Comparison of ENCODE assay signal across 21 cellular contexts in genomic region chr1:12246584-12246983, GRCh38. TPM values are rescaled to one million over a fixed set of nuclear protein-coding genes. Genes with fewer than 3 reads are reported as not detected.
DNase-seq lines count a peak whose midpoint lies in the region; ATAC-seq and TF ChIP-seq lines count a peak whose summit lies in the region.
"Had no signal": no experiment of that assay in that cellular context is flagged by ENCODE, and none has a peak within 500 bp of the region (broad histone marks: within the 10 kb centered on the region; RNA-seq: fewer than 3 reads in every experiment).

No MANE protein-coding gene starts in this region.

- intact Hi-C loops in activated naive CD4-positive, alpha-beta T cell treated with anti-CD3 and anti-CD28 coated beads for 36 hours (cut with micrococcal nuclease) = no loop called here
- intact Hi-C loops in psoas muscle (cut with DNase I) = loop anchor here in 1 of 2 donors (5.0 kb wide), 1 partner anchor 41 kb away; no protein-coding TSS in a partner anchor

- H3K4me3 ChIP-seq in psoas muscle (no peak overlapping the region), thoracic aorta (no peak overlapping the region)
- H3K4me3 ChIP-seq: A549; BLaER1 treated with 17β-estradiol and CSF1 and Interleukin-3, amounts not matched to agents 10 nM and 100 nM; GM12878 had no signal

- no peak overlapping the region for H3K4me3 Mint-ChIP-seq in activated naive CD4-positive, alpha-beta T cell treated with anti-CD3 and anti-CD28 coated beads, Interleukin-2, amount 10 ng/mL, durations not matched to agents 7 days and 5 days
- H3K4me3 Mint-ChIP-seq in activated naive CD4-positive, alpha-beta T cell treated with anti-CD3 and anti-CD28 coated beads for 36 hours = no peak overlapping the region
- H3K4me3 Mint-ChIP-seq: B cell; CD4-positive, CD25-positive, alpha-beta regulatory T cell; CD8-positive, alpha-beta memory T cell; H9 had no signal

- peak overlapping the region; percentile 42 for H3K27ac Mint-ChIP-seq in activated naive CD4-positive, alpha-beta T cell treated with anti-CD3 and anti-CD28 coated beads, Interleukin-2, amount 10 ng/mL, durations not matched to agents 7 days and 5 days
- H3K27ac Mint-ChIP-seq in activated naive CD4-positive, alpha-beta T cell treated with anti-CD3 and anti-CD28 coated beads for 36 hours = no peak overlapping the region
- H3K27ac Mint-ChIP-seq: B cell had no signal

- H3K27ac ChIP-seq in psoas muscle = no peak overlapping the region
- peak overlapping the region; percentile 2 to 4 for H3K27ac ChIP-seq in thoracic aorta
- H3K27ac ChIP-seq: 22Rv1; A549; BLaER1 treated with 17β-estradiol and CSF1 and Interleukin-3, amounts not matched to agents 10 nM and 100 nM; HL-60 had no signal

- WGBS in psoas muscle, 3 donors = 29 to 58% (median 43%) methylated on average over 6 of the region's 6 CpGs

- no peaks in the 10 kb centered on the region for H3K9me3 ChIP-seq in psoas muscle
- no peaks in the 10 kb centered on the region for H3K9me3 ChIP-seq in thoracic aorta
- H3K9me3 ChIP-seq: A549; BLaER1 treated with 17β-estradiol and CSF1 and Interleukin-3, amounts not matched to agents 10 nM and 100 nM had no signal

- H3K4me1 Mint-ChIP-seq in activated naive CD4-positive, alpha-beta T cell treated with anti-CD3 and anti-CD28 coated beads, Interleukin-2, amount 10 ng/mL, durations not matched to agents 7 days and 5 days = no peaks in the 10 kb centered on the region
- no peaks in the 10 kb centered on the region for H3K4me1 Mint-ChIP-seq in activated naive CD4-positive, alpha-beta T cell treated with anti-CD3 and anti-CD28 coated beads for 36 hours (ENCODE audit: low read depth)
- H3K4me1 Mint-ChIP-seq: B cell had no signal

- H3K27me3 ChIP-seq in psoas muscle (ENCODE audit: insufficient read depth in 3 of 3, low read length in 2 of 3) (no peaks in the 10 kb centered on the region), thoracic aorta (replicated peaks; ENCODE audit: insufficient read depth) (no peaks in the 10 kb centered on the region)
- H3K27me3 ChIP-seq: BLaER1 treated with 17β-estradiol and CSF1 and Interleukin-3, amounts not matched to agents 10 nM and 100 nM had no signal

- H3K4me1 ChIP-seq in psoas muscle (peaks cover 12% of the 10 kb centered on the region), thoracic aorta (ENCODE audit: control insufficient read depth in 1 of 2, low read depth in 2 of 2) (peaks cover 4 to 19% of the 10 kb centered on the region in 2 donors)
- H3K4me1 ChIP-seq: A549 had no signal

- peaks cover 43% of the 10 kb centered on the region for H3K36me3 Mint-ChIP-seq in activated naive CD4-positive, alpha-beta T cell treated with anti-CD3 and anti-CD28 coated beads, Interleukin-2, amount 10 ng/mL, durations not matched to agents 7 days and 5 days
- H3K36me3 Mint-ChIP-seq in activated naive CD4-positive, alpha-beta T cell treated with anti-CD3 and anti-CD28 coated beads for 36 hours (ENCODE audit: low read depth) = peaks cover 30% of the 10 kb centered on the region

- TF ChIP-seq CTCF in psoas muscle (IDR thresholded peaks at IDR 0.05) (no peak), thoracic aorta (IDR thresholded peaks at IDR 0.05) (no peak)

- no peaks in the 10 kb centered on the region for H3K9me3 Mint-ChIP-seq in activated naive CD4-positive, alpha-beta T cell treated with anti-CD3 and anti-CD28 coated beads, Interleukin-2, amount 10 ng/mL, durations not matched to agents 7 days and 5 days
- no peaks in the 10 kb centered on the region for H3K9me3 Mint-ChIP-seq in activated naive CD4-positive, alpha-beta T cell treated with anti-CD3 and anti-CD28 coated beads for 36 hours
- H3K9me3 Mint-ChIP-seq: CD4-positive, CD25-positive, alpha-beta regulatory T cell; CD8-positive, alpha-beta memory T cell; H9 had no signal

- DNase-seq in activated naive CD4-positive, alpha-beta T cell treated with anti-CD3 and anti-CD28 coated beads, Interleukin-2, amount 10 ng/mL, durations not matched to agents 7 days and 5 days = no peak
- DNase-seq in activated naive CD4-positive, alpha-beta T cell treated with anti-CD3 and anti-CD28 coated beads for 36 hours = no peak
- DNase-seq in psoas muscle = peak in 1 of 2 donors; percentile 59
- no peak for DNase-seq in thoracic aorta (ENCODE audit: low spot score)
- DNase-seq in NCI-H446 treated with DMSO at 0.1 percent for 48 hours (lab: John Stamatoyannopoulos, UW) = no peak
- no peak for DNase-seq in HK-2 (ENCODE audit: unreplicated experiment)
- DNase-seq: CD4-positive, CD25-positive, alpha-beta regulatory T cell; CD8-positive, alpha-beta memory T cell; COR-L47; DMS 273 treated with DMSO at 0.1 percent for 48 hours; DMS53; DND-41; EL; H9 had no signal

- ATAC-seq in psoas muscle = peak in 3 of 4 donors; percentile 32 to 80 (median 75)
- ATAC-seq in thoracic aorta (ENCODE audit: insufficient number of reproducible peaks, low FRiP score, low read depth) = no peak
- no peak for ATAC-seq in GM18909 (IDR thresholded peaks at IDR 0.05; ENCODE audit: poor library complexity, unreplicated experiment)
- ATAC-seq: A549, GM12878 had no signal

- CTCF ChIA-PET in activated naive CD4-positive, alpha-beta T cell treated with anti-CD3 and anti-CD28 coated beads, Interleukin-2, amount 10 ng/mL, durations not matched to agents 7 days and 5 days (lab: Charles Lee) = interaction anchor here (4.7 kb wide), 1 partner anchor 122 kb away, joined by 36 read pairs; no protein-coding TSS in a partner anchor
- CTCF ChIA-PET in activated naive CD4-positive, alpha-beta T cell treated with anti-CD3 and anti-CD28 coated beads for 36 hours (lab: Charles Lee) = interaction anchor here (4.9 kb wide), 1 partner anchor 122 kb away, joined by 37 read pairs; no protein-coding TSS in a partner anchor

- no peaks in the 10 kb centered on the region for H3K27me3 Mint-ChIP-seq in activated naive CD4-positive, alpha-beta T cell treated with anti-CD3 and anti-CD28 coated beads, Interleukin-2, amount 10 ng/mL, durations not matched to agents 7 days and 5 days
- no peaks in the 10 kb centered on the region for H3K27me3 Mint-ChIP-seq in activated naive CD4-positive, alpha-beta T cell treated with anti-CD3 and anti-CD28 coated beads for 36 hours (ENCODE audit: low read depth)
- H3K27me3 Mint-ChIP-seq: B cell; CD4-positive, CD25-positive, alpha-beta regulatory T cell; CD8-positive, alpha-beta memory T cell had no signal

- H3K36me3 ChIP-seq in psoas muscle (ENCODE audit: insufficient read depth in 1 of 2, low read depth in 1 of 2) = peaks cover 12 to 96% of the 10 kb centered on the region in 2 donors
- peaks cover 37% of the 10 kb centered on the region for H3K36me3 ChIP-seq in thoracic aorta

RNA-seq across cellular contexts. Expression of gene VPS13D, which starts 16.8 kb away (rescaled TPM):
- total RNA-seq in activated naive CD4-positive, alpha-beta T cell treated with anti-CD3 and anti-CD28 coated beads for 36 hours = 10 to 100 TPM; 20.0 to 23.3 TPM
- total RNA-seq in psoas muscle (10 to 100 TPM; 32.3 to 69.1 (median 51.1) TPM), thoracic aorta (100 to 1,000 TPM in 1 of 2 donors, 10 to 100 TPM in 1; 70.1 to 129 TPM)
- polyA plus RNA-seq in psoas muscle = 10 to 100 TPM; 19.9 to 45.3 (median 25.3) TPM

Comparison
In these comparisons a context has a peak if more than half of its experiments do, and no peak if none do; other contexts are left out.
1. ATAC-seq: peak in psoas muscle (3 of 4); none in thoracic aorta (single experiment) and GM18909 (single experiment).